In the genomic region with DNA sequence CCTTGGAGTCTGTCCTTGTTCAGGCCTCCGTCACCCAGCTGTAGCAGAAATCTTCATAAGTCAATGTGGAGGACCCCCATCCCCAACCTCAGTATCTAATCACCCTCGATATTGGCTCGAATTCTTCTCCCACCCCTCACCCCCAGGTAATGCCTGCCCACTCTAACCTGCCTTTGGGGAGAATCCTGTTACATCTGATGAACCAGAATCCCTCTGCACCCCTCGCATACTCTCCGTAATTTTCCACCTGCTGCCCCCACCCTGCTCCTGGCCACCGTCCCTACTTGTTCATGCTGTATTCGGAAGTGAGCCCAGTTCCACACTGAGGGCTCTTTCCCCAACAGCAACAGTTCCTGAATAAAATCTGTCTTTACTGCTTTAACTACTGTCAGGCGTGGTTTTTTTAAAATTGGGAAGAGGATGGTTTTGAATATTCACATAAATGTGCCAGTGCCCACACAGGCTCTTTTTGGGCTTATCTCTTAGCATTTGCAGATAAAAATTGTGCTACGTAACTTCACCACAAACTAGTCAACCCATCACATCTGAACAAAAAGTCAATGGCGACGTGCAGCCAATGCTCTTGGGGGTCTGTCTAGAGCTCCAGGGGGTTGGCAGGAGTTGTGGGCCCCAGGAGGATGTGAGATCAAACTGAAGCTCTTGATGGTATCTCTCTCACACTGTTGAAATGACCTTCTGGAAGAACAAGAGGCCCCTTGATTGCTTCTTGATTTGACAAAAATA, we compare ENCODE assay signal across 23 cellular contexts.
"Had no signal": no experiment of that assay in that cellular context is flagged by ENCODE, and none has a peak within 500 bp of the region (broad histone marks: within the 10 kb centered on the region; RNA-seq: fewer than 3 reads in every experiment).

No MANE protein-coding gene starts in this region.

- H3K27ac ChIP-seq: hepatocyte, tibial artery, VCaP had no signal

- ATAC-seq: left ventricle myocardium superior had no signal

- H3K4me3 ChIP-seq: hepatocyte, tibial artery had no signal

- H3K9ac ChIP-seq: SK-N-SH had no signal

- H2AFZ ChIP-seq: hepatocyte had no signal

- H3K79me2 ChIP-seq: hepatocyte had no signal

- H3K9me3 ChIP-seq: SK-N-SH, tibial artery had no signal

- H3K36me3 ChIP-seq: tibial artery had no signal

- DNase-seq: activated CD4-positive, CD25-positive, alpha-beta regulatory T cell treated with anti-CD3 and anti-CD28 coated beads, Interleukin-2, amount 50 U/mL, for 72 hours; activated effector memory CD4-positive, alpha-beta T cell treated with Interleukin-2 at 50 U/mL for 16 hours; activated naive CD4-positive, alpha-beta T cell treated with anti-CD3 and anti-CD28 coated beads, Interleukin-2, amount 50 U/mL, for 16 hours; activated T-cell treated with anti-CD3 and anti-CD28 coated beads, Interleukin-2, amount 50 U/mL, for 48 hours; aorta; caudate nucleus; effector CD4-positive, alpha-beta T cell; foreskin melanocyte; left ventricle myocardium superior; mammary epithelial cell; midbrain; nucleus accumbens; SIG-M5; SK-N-SH; stimulated activated CD4-positive, alpha-beta T cell treated with anti-CD3 and anti-CD28 coated beads, Interleukin-4, amount 100 ng/mL, for 4 hours had no signal

- FAIRE-seq: endometrium had no signal

- H3K4me1 ChIP-seq: tibial artery had no signal

- H3K4me3 Mint-ChIP-seq: brain; dendritic cell treated with granulocyte-macrophage colony-stimulating factor and Interleukin-4, amounts not matched to agents 40 ng/mL and 50 ng/mL, for 4 days; stimulated activated naive CD8-positive, alpha-beta T cell treated with anti-CD3 and anti-CD28 coated beads, Interleukin-15, Interleukin-2, amounts not matched to agents 100 ng/mL and 50 ng/mL, for 24 hours had no signal

- H3K27me3 Mint-ChIP-seq: dendritic cell treated with granulocyte-macrophage colony-stimulating factor and Interleukin-4, amounts not matched to agents 40 ng/mL and 50 ng/mL, for 4 days had no signal

- H3K27ac Mint-ChIP-seq: brain; dendritic cell treated with granulocyte-macrophage colony-stimulating factor and Interleukin-4, amounts not matched to agents 40 ng/mL and 50 ng/mL, for 4 days; stimulated activated naive CD8-positive, alpha-beta T cell treated with anti-CD3 and anti-CD28 coated beads, Interleukin-15, Interleukin-2, amounts not matched to agents 100 ng/mL and 50 ng/mL, for 24 hours had no signal

- H3K9me3 Mint-ChIP-seq: dendritic cell treated with granulocyte-macrophage colony-stimulating factor and Interleukin-4, amounts not matched to agents 40 ng/mL and 50 ng/mL, for 4 days; T-helper 2 cell treated with Interferon-gamma antibody and Interleukin-4, amounts not matched to agents 5 μg/mL and 100 μg/mL, for 36 hours had no signal

- H3K36me3 Mint-ChIP-seq: brain had no signal

- H3K27me3 ChIP-seq: hepatocyte, tibial artery had no signal

- H3K4me2 ChIP-seq: hepatocyte, SK-N-SH had no signal
